In the genomic region with DNA sequence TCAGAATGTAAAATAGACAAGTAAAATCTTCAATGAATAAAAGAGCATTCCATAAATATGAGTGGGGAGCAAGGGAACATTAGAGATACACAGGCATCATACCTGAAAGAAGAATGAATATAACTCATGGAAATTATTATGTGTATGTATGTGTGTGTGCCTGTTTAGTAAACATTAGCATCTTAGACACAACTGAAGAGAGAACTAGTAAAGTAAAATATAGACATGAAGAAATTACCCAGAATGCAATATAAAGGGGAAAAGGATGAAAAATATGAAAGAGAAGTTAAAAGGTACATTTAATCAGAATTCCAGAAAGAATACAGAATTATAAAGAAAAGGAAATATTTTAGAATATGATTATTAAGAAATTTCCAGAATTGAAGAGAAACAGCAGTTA, we compare ENCODE assay signal across 35 cellular contexts.
DNase-seq lines count a peak whose midpoint lies in the region; ATAC-seq, FAIRE-seq and TF ChIP-seq lines count a peak whose summit lies in the region.
"Had no signal": no experiment of that assay in that cellular context is flagged by ENCODE, and none has a peak within 500 bp of the region (broad histone marks: within the 10 kb centered on the region; RNA-seq: fewer than 3 reads in every experiment).

No MANE protein-coding gene starts in this region.

- H3K27ac Mint-ChIP-seq in activated naive CD4-positive, alpha-beta T cell treated with anti-CD3 and anti-CD28 coated beads, Interleukin-2, amount 50 U/mL, for 24 hours, result peak overlapping the region; percentile 14
- H3K27ac Mint-ChIP-seq in osteocyte (ENCODE audit: unreplicated experiment), result no peak overlapping the region
- H3K27ac Mint-ChIP-seq: B cell; CD14-positive monocyte; CD4-positive, alpha-beta memory T cell; CD4-positive, alpha-beta T cell; CD4-positive, CD25-positive, alpha-beta regulatory T cell; CD8-positive, alpha-beta memory T cell; CD8-positive, alpha-beta T cell had no signal

- no peaks in the 10 kb centered on the region; a peak in 1 of 4 replicates for H3K4me1 ChIP-seq in SK-N-SH (ENCODE audit: control insufficient read depth in 1 of 2, insufficient read depth in 2 of 2, low read depth in 1 of 2, low read length in 1 of 2)
- H3K4me1 ChIP-seq: A549; BE2C; BLaER1; BLaER1 treated with 17β-estradiol and CSF1 and Interleukin-3, amounts not matched to agents 10 nM and 100 nM; Caco-2 had no signal

- no peaks in the 10 kb centered on the region for H3K4me1 Mint-ChIP-seq in activated naive CD4-positive, alpha-beta T cell treated with anti-CD3 and anti-CD28 coated beads, Interleukin-2, amount 50 U/mL, for 24 hours
- H3K4me1 Mint-ChIP-seq in osteocyte (ENCODE audit: unreplicated experiment), result peaks cover 4% of the 10 kb centered on the region
- H3K4me1 Mint-ChIP-seq: B cell; CD14-positive monocyte; CD4-positive, alpha-beta memory T cell; CD8-positive, alpha-beta memory T cell had no signal

- H3K4me3 ChIP-seq in SK-N-SH (ENCODE audit: low read depth in 2 of 2, low read length in 1 of 2), result no peak overlapping the region
- H3K4me3 ChIP-seq: A549; BLaER1; BLaER1 treated with 17β-estradiol and CSF1 and Interleukin-3, amounts not matched to agents 10 nM and 100 nM had no signal

- FAIRE-seq in H54 (lab: Jason Lieb, UNC), result peak; percentile 20
- FAIRE-seq: A204.1, A549, D721Med had no signal

- H3K4me3 Mint-ChIP-seq in activated naive CD4-positive, alpha-beta T cell treated with anti-CD3 and anti-CD28 coated beads, Interleukin-2, amount 50 U/mL, for 24 hours, result no peak overlapping the region
- H3K4me3 Mint-ChIP-seq in osteocyte (ENCODE audit: unreplicated experiment), result no peak overlapping the region
- H3K4me3 Mint-ChIP-seq: B cell; CD14-positive monocyte; CD4-positive, alpha-beta memory T cell; CD4-positive, alpha-beta T cell; CD4-positive, CD25-positive, alpha-beta regulatory T cell; CD8-positive, alpha-beta memory T cell; CD8-positive, alpha-beta T cell had no signal

- peaks cover 0 to 33% of the 10 kb centered on the region in 2 experiments for H3K36me3 ChIP-seq in SK-N-SH (replicated peaks in 1 of 2; ENCODE audit: control insufficient read depth in 1 of 2, insufficient read depth in 2 of 2, low read length in 1 of 2)
- H3K36me3 ChIP-seq: BE2C had no signal

- H3K9me3 ChIP-seq in SK-N-SH, result peaks cover 16% of the 10 kb centered on the region; the same call in 1 of the 2 replicates
- H3K9me3 ChIP-seq: BE2C, Caco-2 had no signal

- no peak for DNase-seq in SK-N-SH
- no peak for DNase-seq in activated naive CD4-positive, alpha-beta T cell treated with anti-CD3 and anti-CD28 coated beads, Interleukin-2, amount 50 U/mL, for 16 hours
- no peak for DNase-seq in H54 (ENCODE audit: insufficient read length, low spot score)
- no peak for DNase-seq in osteocyte (ENCODE audit: extremely low spot score, unreplicated experiment)
- DNase-seq: 8988T; ACHN; AML-193; BE2C; C1 segment of cervical spinal cord; Caco-2; Calu3; CD4-positive, alpha-beta memory T cell; CD4-positive, alpha-beta T cell; CD4-positive, CD25-positive, alpha-beta regulatory T cell; CD8-positive, alpha-beta memory T cell; CD8-positive, alpha-beta T cell; COR-L47; DMS 273 treated with DMSO at 0.1 percent for 48 hours; DMS153; DMS53; DMS79; DMS79 treated with DMSO at 0.1 percent for 48 hours; DND-41; EL had no signal

- H2AFZ ChIP-seq in SK-N-SH (ENCODE audit: low read depth), result no peak overlapping the region

- H3K9ac ChIP-seq in SK-N-SH, result no peak overlapping the region
- H3K9ac ChIP-seq: BLaER1; BLaER1 treated with 17β-estradiol and CSF1 and Interleukin-3, amounts not matched to agents 10 nM and 100 nM had no signal

- POLR2A ChIA-PET in SK-N-SH (lab: Yijun Ruan, JAX), result no interaction called here

- TF ChIP-seq POLR2A in H54 (IDR thresholded peaks at IDR 0.05; ENCODE audit: low read depth, low read length), result no peak

- H3K79me2 ChIP-seq in SK-N-SH (ENCODE audit: insufficient read depth), result peaks cover 6% of the 10 kb centered on the region

- H3K27me3 Mint-ChIP-seq in activated naive CD4-positive, alpha-beta T cell treated with anti-CD3 and anti-CD28 coated beads, Interleukin-2, amount 50 U/mL, for 24 hours, result no peaks in the 10 kb centered on the region
- H3K27me3 Mint-ChIP-seq in osteocyte (ENCODE audit: unreplicated experiment), result no peaks in the 10 kb centered on the region
- H3K27me3 Mint-ChIP-seq: B cell; CD4-positive, alpha-beta memory T cell; CD4-positive, alpha-beta T cell; CD4-positive, CD25-positive, alpha-beta regulatory T cell had no signal

- no peak overlapping the region for H3K4me2 ChIP-seq in SK-N-SH
- H3K4me2 ChIP-seq: A549; BLaER1; BLaER1 treated with 17β-estradiol and CSF1 and Interleukin-3, amounts not matched to agents 10 nM and 100 nM had no signal

- no peaks in the 10 kb centered on the region for H3K27me3 ChIP-seq in SK-N-SH (ENCODE audit: insufficient read depth)
- H3K27me3 ChIP-seq: BE2C; BLaER1; BLaER1 treated with 17β-estradiol and CSF1 and Interleukin-3, amounts not matched to agents 10 nM and 100 nM had no signal

- H3K27ac ChIP-seq in SK-N-SH (ENCODE audit: low read depth in 2 of 2, low read length in 1 of 2), result no peak overlapping the region
- H3K27ac ChIP-seq: 22Rv1; A549; BLaER1; BLaER1 treated with 17β-estradiol and CSF1 and Interleukin-3, amounts not matched to agents 10 nM and 100 nM; C4-2B had no signal

- peaks cover 18% of the 10 kb centered on the region for H3K9me3 Mint-ChIP-seq in activated naive CD4-positive, alpha-beta T cell treated with anti-CD3 and anti-CD28 coated beads, Interleukin-2, amount 50 U/mL, for 24 hours
- peaks cover 14% of the 10 kb centered on the region for H3K9me3 Mint-ChIP-seq in osteocyte (ENCODE audit: unreplicated experiment)

- H3K9me2 ChIP-seq in SK-N-SH, result no peaks in the 10 kb centered on the region

- TF ChIP-seq EP300 in SK-N-SH (IDR thresholded peaks at IDR 0.05; ENCODE audit: borderline replicate concordance in 1 of 2, low read depth in 1 of 2, low read length in 1 of 2), result no peak

- no peak for TF ChIP-seq RAD21 in SK-N-SH (IDR thresholded peaks at IDR 0.05; ENCODE audit: low read length)

- ATAC-seq in SK-N-SH treated with all-trans-retinoic acid at 6 μM for 48 hours, result no peak
- ATAC-seq: A549; CD8-positive, alpha-beta T cell had no signal

- TF ChIP-seq CTCF in SK-N-SH (IDR thresholded peaks at IDR 0.05) (no peak), osteocyte (IDR thresholded peaks at IDR 0.05) (no peak)

- H4K20me1 ChIP-seq in SK-N-SH (ENCODE audit: insufficient read depth), result no peaks in the 10 kb centered on the region
- H4K20me1 ChIP-seq: BLaER1; BLaER1 treated with 17β-estradiol and CSF1 and Interleukin-3, amounts not matched to agents 10 nM and 100 nM had no signal

- H3F3A ChIP-seq in SK-N-SH (replicated peaks; ENCODE audit: insufficient read depth), result no peaks in the 10 kb centered on the region

- peaks cover 20% of the 10 kb centered on the region for H3K36me3 Mint-ChIP-seq in activated naive CD4-positive, alpha-beta T cell treated with anti-CD3 and anti-CD28 coated beads, Interleukin-2, amount 50 U/mL, for 24 hours
- peaks cover 9% of the 10 kb centered on the region for H3K36me3 Mint-ChIP-seq in osteocyte (ENCODE audit: unreplicated experiment)
- H3K36me3 Mint-ChIP-seq: CD14-positive monocyte; CD4-positive, CD25-positive, alpha-beta regulatory T cell had no signal

- CTCF ChIA-PET in SK-N-SH (lab: Yijun Ruan, JAX), result no interaction called here

TF ChIP-seq in SK-N-SH treated with all-trans-retinoic acid at 6 μM for 48 hours, 23 proteins besides CTCF, POLR2A, EP300 and RAD21:
- TF ChIP-seq ARNTL (CRISPR knock-in tag; IDR thresholded peaks at IDR 0.05; ENCODE audit: borderline replicate concordance, low read depth) (no peak), ZNF70 (CRISPR knock-in tag; IDR thresholded peaks at IDR 0.05) (no peak), ZFP30 (CRISPR knock-in tag; IDR thresholded peaks at IDR 0.05) (peak; percentile 97)
TF ChIP-seq in SK-N-SH treated with all-trans-retinoic acid at 6 μM for 48 hours: peak in this region for 1.

TF ChIP-seq in SK-N-SH, 30 proteins besides CTCF, POLR2A, EP300 and RAD21 (continues in another document):
- no peak for TF ChIP-seq JUND (IDR thresholded peaks at IDR 0.05)
- TF ChIP-seq ELF1 (IDR thresholded peaks at IDR 0.05), result no peak
- TF ChIP-seq GATA2 (CRISPR knock-in tag; IDR thresholded peaks at IDR 0.05), result no peak
- no peak for TF ChIP-seq NFIC (IDR thresholded peaks at IDR 0.05; ENCODE audit: borderline replicate concordance)
- TF ChIP-seq, protein P1, sequence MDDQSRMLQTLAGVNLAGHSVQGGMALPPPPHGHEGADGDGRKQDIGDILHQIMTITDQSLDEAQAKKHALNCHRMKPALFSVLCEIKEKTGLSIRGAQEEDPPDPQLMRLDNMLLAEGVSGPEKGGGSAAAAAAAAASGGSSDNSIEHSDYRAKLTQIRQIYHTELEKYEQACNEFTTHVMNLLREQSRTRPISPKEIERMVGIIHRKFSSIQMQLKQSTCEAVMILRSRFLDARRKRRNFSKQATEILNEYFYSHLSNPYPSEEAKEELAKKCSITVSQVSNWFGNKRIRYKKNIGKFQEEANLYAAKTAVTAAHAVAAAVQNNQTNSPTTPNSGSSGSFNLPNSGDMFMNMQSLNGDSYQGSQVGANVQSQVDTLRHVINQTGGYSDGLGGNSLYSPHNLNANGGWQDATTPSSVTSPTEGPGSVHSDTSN (IDR thresholded peaks at IDR 0.05), result no peak
- no peak for TF ChIP-seq POLR2AphosphoS5 (IDR thresholded peaks at IDR 0.05; ENCODE audit: low read depth, low read length)
- no peak for TF ChIP-seq FOXM1 (IDR thresholded peaks at IDR 0.05; ENCODE audit: low read depth)
- no peak for TF ChIP-seq TEAD4 (IDR thresholded peaks at IDR 0.05; ENCODE audit: borderline replicate concordance, insufficient read depth)
- no peak for TF ChIP-seq MXI1 (IDR thresholded peaks at IDR 0.05; ENCODE audit: low read depth, low read length)
- no peak for TF ChIP-seq EZH2phosphoT487 (IDR thresholded peaks at IDR 0.05; ENCODE audit: borderline replicate concordance, low read depth)
- TF ChIP-seq SIN3A (IDR thresholded peaks at IDR 0.05; ENCODE audit: borderline replicate concordance, low read depth, low read length), result no peak
- no peak for TF ChIP-seq MEF2A (IDR thresholded peaks at IDR 0.05; ENCODE audit: borderline replicate concordance, low read depth)
- TF ChIP-seq, protein P2, sequence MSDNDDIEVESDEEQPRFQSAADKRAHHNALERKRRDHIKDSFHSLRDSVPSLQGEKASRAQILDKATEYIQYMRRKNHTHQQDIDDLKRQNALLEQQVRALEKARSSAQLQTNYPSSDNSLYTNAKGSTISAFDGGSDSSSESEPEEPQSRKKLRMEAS (IDR thresholded peaks at IDR 0.05; ENCODE audit: low read depth), result no peak
- TF ChIP-seq TCF12 (IDR thresholded peaks at IDR 0.05), result no peak
- TF ChIP-seq YY1 (IDR thresholded peaks at IDR 0.05; ENCODE audit: low read depth), result no peak
